1 cellular context compared by ENCODE assay signal in the genomic region with DNA sequence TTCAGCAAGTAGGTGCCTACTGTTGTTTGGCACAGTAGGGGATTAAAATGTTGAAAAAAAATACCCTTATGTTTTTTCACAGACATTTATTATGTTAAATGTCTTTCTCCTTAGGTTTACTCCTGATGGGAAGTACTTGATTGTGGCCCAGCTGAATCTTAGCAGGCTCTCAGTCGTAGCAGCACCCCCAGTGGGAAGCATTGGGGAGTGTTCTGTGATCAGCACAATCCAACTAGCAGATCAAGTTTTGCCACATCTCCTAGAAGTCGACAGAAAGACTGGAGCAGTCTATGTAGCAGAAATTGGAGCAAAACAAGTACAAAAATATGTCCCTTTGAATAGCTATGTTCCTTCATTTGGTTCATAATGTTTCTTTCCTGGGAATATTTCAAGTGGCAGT.
TF ChIP-seq lines count a peak whose summit lies in the region.

No MANE protein-coding gene starts in this region.

TF ChIP-seq in WTC11, 78 proteins besides CTCF, POLR2A, EP300 and RAD21 (continued from another document):
- TF ChIP-seq, protein P1, sequence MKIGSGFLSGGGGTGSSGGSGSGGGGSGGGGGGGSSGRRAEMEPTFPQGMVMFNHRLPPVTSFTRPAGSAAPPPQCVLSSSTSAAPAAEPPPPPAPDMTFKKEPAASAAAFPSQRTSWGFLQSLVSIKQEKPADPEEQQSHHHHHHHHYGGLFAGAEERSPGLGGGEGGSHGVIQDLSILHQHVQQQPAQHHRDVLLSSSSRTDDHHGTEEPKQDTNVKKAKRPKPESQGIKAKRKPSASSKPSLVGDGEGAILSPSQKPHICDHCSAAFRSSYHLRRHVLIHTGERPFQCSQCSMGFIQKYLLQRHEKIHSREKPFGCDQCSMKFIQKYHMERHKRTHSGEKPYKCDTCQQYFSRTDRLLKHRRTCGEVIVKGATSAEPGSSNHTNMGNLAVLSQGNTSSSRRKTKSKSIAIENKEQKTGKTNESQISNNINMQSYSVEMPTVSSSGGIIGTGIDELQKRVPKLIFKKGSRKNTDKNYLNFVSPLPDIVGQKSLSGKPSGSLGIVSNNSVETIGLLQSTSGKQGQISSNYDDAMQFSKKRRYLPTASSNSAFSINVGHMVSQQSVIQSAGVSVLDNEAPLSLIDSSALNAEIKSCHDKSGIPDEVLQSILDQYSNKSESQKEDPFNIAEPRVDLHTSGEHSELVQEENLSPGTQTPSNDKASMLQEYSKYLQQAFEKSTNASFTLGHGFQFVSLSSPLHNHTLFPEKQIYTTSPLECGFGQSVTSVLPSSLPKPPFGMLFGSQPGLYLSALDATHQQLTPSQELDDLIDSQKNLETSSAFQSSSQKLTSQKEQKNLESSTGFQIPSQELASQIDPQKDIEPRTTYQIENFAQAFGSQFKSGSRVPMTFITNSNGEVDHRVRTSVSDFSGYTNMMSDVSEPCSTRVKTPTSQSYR (CRISPR knock-in tag; IDR thresholded peaks at IDR 0.05), result no peak
- TF ChIP-seq ESRRA (CRISPR knock-in tag; IDR thresholded peaks at IDR 0.05; ENCODE audit: borderline replicate concordance), result no peak
- no peak for TF ChIP-seq MXD4 (CRISPR knock-in tag; IDR thresholded peaks at IDR 0.05; ENCODE audit: borderline replicate concordance)
- TF ChIP-seq, protein P2, sequence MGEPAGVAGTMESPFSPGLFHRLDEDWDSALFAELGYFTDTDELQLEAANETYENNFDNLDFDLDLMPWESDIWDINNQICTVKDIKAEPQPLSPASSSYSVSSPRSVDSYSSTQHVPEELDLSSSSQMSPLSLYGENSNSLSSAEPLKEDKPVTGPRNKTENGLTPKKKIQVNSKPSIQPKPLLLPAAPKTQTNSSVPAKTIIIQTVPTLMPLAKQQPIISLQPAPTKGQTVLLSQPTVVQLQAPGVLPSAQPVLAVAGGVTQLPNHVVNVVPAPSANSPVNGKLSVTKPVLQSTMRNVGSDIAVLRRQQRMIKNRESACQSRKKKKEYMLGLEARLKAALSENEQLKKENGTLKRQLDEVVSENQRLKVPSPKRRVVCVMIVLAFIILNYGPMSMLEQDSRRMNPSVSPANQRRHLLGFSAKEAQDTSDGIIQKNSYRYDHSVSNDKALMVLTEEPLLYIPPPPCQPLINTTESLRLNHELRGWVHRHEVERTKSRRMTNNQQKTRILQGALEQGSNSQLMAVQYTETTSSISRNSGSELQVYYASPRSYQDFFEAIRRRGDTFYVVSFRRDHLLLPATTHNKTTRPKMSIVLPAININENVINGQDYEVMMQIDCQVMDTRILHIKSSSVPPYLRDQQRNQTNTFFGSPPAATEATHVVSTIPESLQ (CRISPR knock-in tag; IDR thresholded peaks at IDR 0.05), result no peak
- no peak for TF ChIP-seq KAT7 (CRISPR knock-in tag; IDR thresholded peaks at IDR 0.05; ENCODE audit: borderline replicate concordance)
- TF ChIP-seq JAZF1 (CRISPR knock-in tag; IDR thresholded peaks at IDR 0.05), result no peak
- no peak for TF ChIP-seq ZNF219 (CRISPR knock-in tag; IDR thresholded peaks at IDR 0.05; ENCODE audit: borderline replicate concordance)
- TF ChIP-seq NR1H2 (CRISPR knock-in tag; IDR thresholded peaks at IDR 0.05), result no peak
- TF ChIP-seq, protein P3, sequence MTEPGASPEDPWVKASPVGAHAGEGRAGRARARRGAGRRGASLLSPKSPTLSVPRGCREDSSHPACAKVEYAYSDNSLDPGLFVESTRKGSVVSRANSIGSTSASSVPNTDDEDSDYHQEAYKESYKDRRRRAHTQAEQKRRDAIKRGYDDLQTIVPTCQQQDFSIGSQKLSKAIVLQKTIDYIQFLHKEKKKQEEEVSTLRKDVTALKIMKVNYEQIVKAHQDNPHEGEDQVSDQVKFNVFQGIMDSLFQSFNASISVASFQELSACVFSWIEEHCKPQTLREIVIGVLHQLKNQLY (CRISPR knock-in tag; IDR thresholded peaks at IDR 0.05), result no peak
- no peak for TF ChIP-seq ZNF423 (CRISPR knock-in tag; IDR thresholded peaks at IDR 0.05)
- TF ChIP-seq, protein P4, sequence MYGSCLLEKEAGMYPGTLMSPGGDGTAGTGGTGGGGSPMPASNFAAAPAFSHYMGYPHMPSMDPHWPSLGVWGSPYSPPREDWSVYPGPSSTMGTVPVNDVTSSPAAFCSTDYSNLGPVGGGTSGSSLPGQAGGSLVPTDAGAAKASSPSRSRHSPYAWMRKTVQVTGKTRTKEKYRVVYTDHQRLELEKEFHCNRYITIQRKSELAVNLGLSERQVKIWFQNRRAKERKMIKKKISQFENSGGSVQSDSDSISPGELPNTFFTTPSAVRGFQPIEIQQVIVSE (CRISPR knock-in tag; IDR thresholded peaks at IDR 0.05; ENCODE audit: borderline replicate concordance), result no peak
